Comparison of ENCODE assay signal across 14 cellular contexts in genomic region chr2:100882645-100883613, GRCh38.
DNase-seq lines count a peak whose midpoint lies in the region; ATAC-seq lines count a peak whose summit lies in the region.
"Had no signal": no experiment of that assay in that cellular context is flagged by ENCODE, and none has a peak within 500 bp of the region (broad histone marks: within the 10 kb centered on the region; RNA-seq: fewer than 3 reads in every experiment).

No MANE protein-coding gene starts in this region.

- H3K4me3 Mint-ChIP-seq in activated T-cell treated with anti-CD3 and anti-CD28 coated beads, Interleukin-2, amount 50 U/mL, for 4 hours, result no peak overlapping the region
- H3K4me3 Mint-ChIP-seq in stimulated activated naive CD8-positive, alpha-beta T cell treated with anti-CD3 and anti-CD28 coated beads, Interleukin-15, amount 100 ng/mL, for 72 hours, result no peak overlapping the region

- WGBS in esophagus, 2 donors, result 66 to 68% methylated on average over 11 of the region's 11 CpGs

- H3K4me3 ChIP-seq in esophagus (ENCODE audit: low read depth in 1 of 2, low read length in 2 of 2), result no peak overlapping the region

- peaks cover 3% of the 10 kb centered on the region for H3K27me3 Mint-ChIP-seq in activated T-cell treated with anti-CD3 and anti-CD28 coated beads, Interleukin-2, amount 50 U/mL, for 4 hours (ENCODE audit: low read depth)
- no peaks in the 10 kb centered on the region for H3K27me3 Mint-ChIP-seq in stimulated activated naive CD8-positive, alpha-beta T cell treated with anti-CD3 and anti-CD28 coated beads, Interleukin-15, amount 100 ng/mL, for 72 hours

- peak overlapping the region in 1 of 2 donors; percentile 86 for H3K27ac Mint-ChIP-seq in stimulated activated naive CD8-positive, alpha-beta T cell treated with anti-CD3 and anti-CD28 coated beads, Interleukin-15, amount 100 ng/mL, for 72 hours

- peak; percentile 27 to 59 for ATAC-seq in activated T-cell treated with anti-CD3 and anti-CD28 coated beads, Interleukin-2, amount 50 U/mL, for 4 hours
- ATAC-seq in stimulated activated naive CD8-positive, alpha-beta T cell treated with anti-CD3 and anti-CD28 coated beads, Interleukin-15, amount 100 ng/mL, for 72 hours, result peak; percentile 89

- H3K9me3 ChIP-seq in esophagus (ENCODE audit: control insufficient read depth in 2 of 2, insufficient read depth in 1 of 2, low read depth in 1 of 2, low read length in 1 of 2), result no peaks in the 10 kb centered on the region

- no peak for DNase-seq in activated T-cell treated with anti-CD3 and anti-CD28 coated beads, Interleukin-2, amount 50 U/mL, for 4 hours
- DNase-seq in activated T-cell treated with anti-CD3 and anti-CD28 coated beads, Interleukin-2, amount 50 U/mL, for 1 hour, result no peak
- peak; percentile 21 for DNase-seq in LHCN-M2 (ENCODE audit: low read depth)
- peak in 1 of 2 donors; percentile 36 for DNase-seq in stimulated activated naive CD8-positive, alpha-beta T cell treated with anti-CD3 and anti-CD28 coated beads, Interleukin-15, amount 100 ng/mL, for 72 hours
- DNase-seq in NCI-H2107 treated with DMSO at 0.1 percent for 48 hours (lab: John Stamatoyannopoulos, UW; ENCODE audit: unreplicated experiment), result no peak
- no peak for DNase-seq in NCI-H345 (lab: John Stamatoyannopoulos, UW)
- no peak for DNase-seq in D341Med (ENCODE audit: low spot score)
- DNase-seq: activated T-cell treated with anti-CD3 and anti-CD28 coated beads for 4 hours; effector CD4-positive, alpha-beta T cell; kidney; NCI-H2081 had no signal

- peak overlapping the region; percentile 70 to 80 for H3K27ac ChIP-seq in esophagus (ENCODE audit: low read depth in 2 of 2, low read length in 1 of 2)
- H3K27ac ChIP-seq: HL-60, parathyroid adenoma had no signal

- no peaks in the 10 kb centered on the region for H3K36me3 ChIP-seq in esophagus (ENCODE audit: control insufficient read depth in 2 of 2, insufficient read depth in 2 of 2, low read length in 1 of 2)

- H3K36me3 Mint-ChIP-seq in activated T-cell treated with anti-CD3 and anti-CD28 coated beads, Interleukin-2, amount 50 U/mL, for 4 hours (ENCODE audit: insufficient read depth), result no peaks in the 10 kb centered on the region

- H3K27me3 ChIP-seq in esophagus (ENCODE audit: control insufficient read depth in 1 of 2, insufficient read depth in 2 of 2, low read length in 2 of 2), result no peaks in the 10 kb centered on the region

- no peaks in the 10 kb centered on the region for H3K9me3 Mint-ChIP-seq in activated T-cell treated with anti-CD3 and anti-CD28 coated beads, Interleukin-2, amount 50 U/mL, for 4 hours
- no peaks in the 10 kb centered on the region for H3K9me3 Mint-ChIP-seq in stimulated activated naive CD8-positive, alpha-beta T cell treated with anti-CD3 and anti-CD28 coated beads, Interleukin-15, amount 100 ng/mL, for 72 hours

- peaks cover 6 to 18% of the 10 kb centered on the region in 2 donors for H3K4me1 ChIP-seq in esophagus (ENCODE audit: control insufficient read depth in 2 of 2, insufficient read depth in 2 of 2, low read length in 1 of 2)

- H3K4me1 Mint-ChIP-seq in activated T-cell treated with anti-CD3 and anti-CD28 coated beads, Interleukin-2, amount 50 U/mL, for 4 hours (ENCODE audit: low read depth), result no peaks in the 10 kb centered on the region
- H3K4me1 Mint-ChIP-seq in stimulated activated naive CD8-positive, alpha-beta T cell treated with anti-CD3 and anti-CD28 coated beads, Interleukin-15, amount 100 ng/mL, for 72 hours, result peaks cover 35% of the 10 kb centered on the region
